Comparison of ENCODE assay signal across 16 cellular contexts in genomic region chrX:128800138-128800537, GRCh38.
DNase-seq lines count a peak whose midpoint lies in the region; ATAC-seq and TF ChIP-seq lines count a peak whose summit lies in the region.
"Had no signal": no experiment of that assay in that cellular context is flagged by ENCODE, and none has a peak within 500 bp of the region (broad histone marks: within the 10 kb centered on the region; RNA-seq: fewer than 3 reads in every experiment).

No MANE protein-coding gene starts in this region.

- CTCF ChIA-PET in HEK293 (lab: Yijun Ruan, JAX) (interaction anchor here (0.9 to 1.1 kb wide), 2 partner anchors 17 to 39 kb away, joined by 3 to 7 read pairs; no protein-coding TSS in a partner anchor), PC-3 (lab: Charles Lee) (no interaction called here), GM10248 (lab: Yijun Ruan, JAX) (no interaction called here)

- H3K79me2 ChIP-seq in PC-3 (ENCODE audit: low read length): no peaks in the 10 kb centered on the region

- H3K4me3 ChIP-seq in HEK293 (ENCODE audit: low read depth, low read length) (no peak overlapping the region), PC-3 (ENCODE audit: low read length) (no peak overlapping the region)
- H3K4me3 ChIP-seq: adrenal gland, stomach had no signal

- TF ChIP-seq CTCF in HEK293 (tag by site-specific recombination; IDR thresholded peaks at IDR 0.05) (no peak), PC-3 (conservative IDR thresholded peaks at IDR 0.05; ENCODE audit: low read depth, low read length) (peak; percentile 41), GM10248 (IDR thresholded peaks at IDR 0.05; ENCODE audit: control extremely low read depth, extremely low read depth, low read depth, missing control alignments) (no peak)

- H3K9me3 ChIP-seq in HEK293 (ENCODE audit: control insufficient read depth, insufficient read depth, low read depth, low read length): no peaks in the 10 kb centered on the region
- H3K9me3 ChIP-seq in PC-3 (ENCODE audit: low read length): no peaks in the 10 kb centered on the region
- H3K9me3 ChIP-seq: adrenal gland had no signal

- H2AFZ ChIP-seq in PC-3 (ENCODE audit: low read length): no peak overlapping the region

- H3K4me1 ChIP-seq in HEK293 (ENCODE audit: control insufficient read depth, insufficient read depth, low read length): no peaks in the 10 kb centered on the region
- no peaks in the 10 kb centered on the region for H3K4me1 ChIP-seq in PC-3 (ENCODE audit: insufficient read depth, low read length)
- H3K4me1 ChIP-seq: adrenal gland, stomach had no signal

- H3K27ac ChIP-seq in HEK293 (ENCODE audit: extremely low read depth, low read depth, low read length) (no peak overlapping the region), PC-3 (ENCODE audit: low read length) (no peak overlapping the region)
- H3K27ac ChIP-seq: adrenal gland, stomach had no signal

- no peak for ATAC-seq in PC-3
- ATAC-seq in GM18907 (IDR thresholded peaks at IDR 0.05; ENCODE audit: unreplicated experiment): no peak

- H3K36me3 ChIP-seq in HEK293 (ENCODE audit: control insufficient read depth in 2 of 2, insufficient read depth in 1 of 2, low read length in 2 of 2) (no peaks in the 10 kb centered on the region), PC-3 (ENCODE audit: low read depth, low read length) (no peaks in the 10 kb centered on the region)
- H3K36me3 ChIP-seq: adrenal gland, stomach had no signal

- intact Hi-C loops in PC-3 (cut with micrococcal nuclease): no loop called here

- no TSS peak for BruUV-seq in PC-3 (replicated peaks; lab: Mats Ljungman, UMichigan)

- no peaks in the 10 kb centered on the region for H3K9me2 ChIP-seq in PC-3 (replicated peaks; ENCODE audit: low read length)

- no peak overlapping the region for H3K9ac ChIP-seq in PC-3 (ENCODE audit: low read length)

- no peak overlapping the region for H3K4me2 ChIP-seq in PC-3 (ENCODE audit: low read length)

- DNase-seq in NCI-H1694 treated with DMSO at 0.1 percent for 48 hours (lab: John Stamatoyannopoulos, UW) (peak; percentile 3), NCI-H1694 (lab: John Stamatoyannopoulos, UW) (no peak), PC-3 (no peak), iPS-NIHi7 (ENCODE audit: extremely low spot score) (peak; percentile 40), GM10248 (ENCODE audit: extremely low spot score) (no peak), Ammon's horn (ENCODE audit: low spot score) (no peak)
- DNase-seq: activated CD4-positive, alpha-beta memory T cell treated with anti-CD3 and anti-CD28 coated beads for 36 hours; adrenal gland; cerebellar nuclear complex; HFFc6; kidney glomerular epithelial cell; NCI-H446; SHP77 treated with DMSO at 0.1 percent for 48 hours; stomach had no signal

- no peaks in the 10 kb centered on the region for H3K27me3 ChIP-seq in PC-3 (ENCODE audit: low read length)
- H3K27me3 ChIP-seq: adrenal gland, stomach had no signal

- no peaks in the 10 kb centered on the region for H4K20me1 ChIP-seq in PC-3 (ENCODE audit: low read length)

- no peaks in the 10 kb centered on the region for H3F3A ChIP-seq in PC-3 (ENCODE audit: low read length, unreplicated experiment)

- POLR2A ChIA-PET in HEK293 (lab: Yijun Ruan, JAX): no interaction called here
- POLR2A ChIA-PET in PC-3 (lab: Charles Lee; ENCODE audit: unreplicated experiment): no interaction called here
- POLR2A ChIA-PET in GM10248 (lab: Yijun Ruan, JAX): no interaction called here

TF ChIP-seq in HEK293, 187 proteins besides CTCF, POLR2A, EP300 and RAD21:
- TF ChIP-seq ZNF654 (tag by site-specific recombination; IDR thresholded peaks at IDR 0.05; ENCODE audit: low read depth) (peak; percentile 6; the same call in 1 of the 2 replicates), ZNF449 (tag by site-specific recombination; IDR thresholded peaks at IDR 0.05) (no peak)

Comparison
In these comparisons a context has a peak if more than half of its experiments do, and no peak if none do; other contexts are left out.
1. DNase-seq: peak in NCI-H1694 treated with DMSO at 0.1 percent for 48 hours (single experiment) and iPS-NIHi7 (single experiment); none in NCI-H1694 (single experiment), PC-3 (single experiment), GM10248 (single experiment) and Ammon's horn (single experiment).